1 cellular context compared by ENCODE assay signal in genomic region chr5:180343846-180344327, GRCh38.
TF ChIP-seq lines count a peak whose summit lies in the region.

No MANE protein-coding gene starts in this region.

TF ChIP-seq in WTC11, 78 proteins besides CTCF, POLR2A, EP300 and RAD21 (continued from another document):
- TF ChIP-seq, protein P1, sequence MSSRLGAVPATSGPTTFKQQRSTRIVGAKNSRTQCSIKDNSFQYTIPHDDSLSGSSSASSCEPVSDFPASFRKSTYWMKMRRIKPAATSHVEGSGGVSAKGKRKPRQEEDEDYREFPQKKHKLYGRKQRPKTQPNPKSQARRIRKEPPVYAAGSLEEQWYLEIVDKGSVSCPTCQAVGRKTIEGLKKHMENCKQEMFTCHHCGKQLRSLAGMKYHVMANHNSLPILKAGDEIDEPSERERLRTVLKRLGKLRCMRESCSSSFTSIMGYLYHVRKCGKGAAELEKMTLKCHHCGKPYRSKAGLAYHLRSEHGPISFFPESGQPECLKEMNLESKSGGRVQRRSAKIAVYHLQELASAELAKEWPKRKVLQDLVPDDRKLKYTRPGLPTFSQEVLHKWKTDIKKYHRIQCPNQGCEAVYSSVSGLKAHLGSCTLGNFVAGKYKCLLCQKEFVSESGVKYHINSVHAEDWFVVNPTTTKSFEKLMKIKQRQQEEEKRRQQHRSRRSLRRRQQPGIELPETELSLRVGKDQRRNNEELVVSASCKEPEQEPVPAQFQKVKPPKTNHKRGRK (CRISPR knock-in tag; IDR thresholded peaks at IDR 0.05; ENCODE audit: borderline replicate concordance) = no peak
- TF ChIP-seq, protein P2, sequence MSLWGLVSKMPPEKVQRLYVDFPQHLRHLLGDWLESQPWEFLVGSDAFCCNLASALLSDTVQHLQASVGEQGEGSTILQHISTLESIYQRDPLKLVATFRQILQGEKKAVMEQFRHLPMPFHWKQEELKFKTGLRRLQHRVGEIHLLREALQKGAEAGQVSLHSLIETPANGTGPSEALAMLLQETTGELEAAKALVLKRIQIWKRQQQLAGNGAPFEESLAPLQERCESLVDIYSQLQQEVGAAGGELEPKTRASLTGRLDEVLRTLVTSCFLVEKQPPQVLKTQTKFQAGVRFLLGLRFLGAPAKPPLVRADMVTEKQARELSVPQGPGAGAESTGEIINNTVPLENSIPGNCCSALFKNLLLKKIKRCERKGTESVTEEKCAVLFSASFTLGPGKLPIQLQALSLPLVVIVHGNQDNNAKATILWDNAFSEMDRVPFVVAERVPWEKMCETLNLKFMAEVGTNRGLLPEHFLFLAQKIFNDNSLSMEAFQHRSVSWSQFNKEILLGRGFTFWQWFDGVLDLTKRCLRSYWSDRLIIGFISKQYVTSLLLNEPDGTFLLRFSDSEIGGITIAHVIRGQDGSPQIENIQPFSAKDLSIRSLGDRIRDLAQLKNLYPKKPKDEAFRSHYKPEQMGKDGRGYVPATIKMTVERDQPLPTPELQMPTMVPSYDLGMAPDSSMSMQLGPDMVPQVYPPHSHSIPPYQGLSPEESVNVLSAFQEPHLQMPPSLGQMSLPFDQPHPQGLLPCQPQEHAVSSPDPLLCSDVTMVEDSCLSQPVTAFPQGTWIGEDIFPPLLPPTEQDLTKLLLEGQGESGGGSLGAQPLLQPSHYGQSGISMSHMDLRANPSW (CRISPR knock-in tag; conservative IDR thresholded peaks at IDR 0.05; ENCODE audit: low read depth) = no peak
- TF ChIP-seq TP53 (CRISPR knock-in tag; IDR thresholded peaks at IDR 0.05) = no peak
